Comparison of ENCODE assay signal across 8 cellular contexts in genomic region chr13:71864981-71865857, GRCh38. TPM values are rescaled to one million over a fixed set of nuclear protein-coding genes. Genes with fewer than 3 reads are reported as not detected.
DNase-seq lines count a peak whose midpoint lies in the region; ATAC-seq and TF ChIP-seq lines count a peak whose summit lies in the region.

No MANE protein-coding gene starts in this region.

- no peaks in the 10 kb centered on the region for H3K4me1 ChIP-seq in CD4-positive, alpha-beta memory T cell (ENCODE audit: insufficient read depth, low read length)
- no peaks in the 10 kb centered on the region for H3K4me1 ChIP-seq in iPS DF 6.9 (ENCODE audit: control insufficient read depth, insufficient read depth, low read length)
- peaks cover 0 to 14% of the 10 kb centered on the region in 2 donors for H3K4me1 ChIP-seq in gastrocnemius medialis

- peaks cover 13% of the 10 kb centered on the region for H3K27me3 ChIP-seq in CD4-positive, alpha-beta memory T cell (ENCODE audit: insufficient read depth, low read length)
- H3K27me3 ChIP-seq in iPS DF 6.9 (ENCODE audit: control insufficient read depth, insufficient read depth, low read length): peaks cover 14% of the 10 kb centered on the region
- H3K27me3 ChIP-seq in gastrocnemius medialis: peaks cover 10 to 45% (median 28%) of the 10 kb centered on the region in 3 donors

- no peak for ATAC-seq in activated naive CD8-positive, alpha-beta T cell treated with anti-CD3 and anti-CD28 coated beads, Interleukin-2, amount 10 ng/mL, durations not matched to agents 7 days and 5 days (ENCODE audit: low read depth)
- ATAC-seq in gastrocnemius medialis (no peak), HG03039 (IDR thresholded peaks at IDR 0.05; ENCODE audit: unreplicated experiment) (no peak)

- H3K36me3 ChIP-seq in CD4-positive, alpha-beta memory T cell (ENCODE audit: insufficient read depth, low read length): no peaks in the 10 kb centered on the region
- H3K36me3 ChIP-seq in iPS DF 6.9 (ENCODE audit: control insufficient read depth, insufficient read depth, low read length) (no peaks in the 10 kb centered on the region), gastrocnemius medialis (no peaks in the 10 kb centered on the region)

- no peaks in the 10 kb centered on the region for H3K36me3 Mint-ChIP-seq in CD4-positive, alpha-beta memory T cell
- peaks cover 4% of the 10 kb centered on the region for H3K36me3 Mint-ChIP-seq in activated naive CD8-positive, alpha-beta T cell treated with anti-CD3 and anti-CD28 coated beads, Interleukin-2, amount 10 ng/mL, durations not matched to agents 7 days and 5 days

- no peaks in the 10 kb centered on the region for H3K9me3 ChIP-seq in CD4-positive, alpha-beta memory T cell (ENCODE audit: control insufficient read depth in 1 of 2, low read length in 2 of 2)
- H3K9me3 ChIP-seq in iPS DF 6.9 (ENCODE audit: control insufficient read depth, insufficient read depth, low read length) (no peaks in the 10 kb centered on the region), gastrocnemius medialis (no peaks in the 10 kb centered on the region)

- intact Hi-C loops in CD4-positive, alpha-beta memory T cell (cut with micrococcal nuclease): no loop called here
- intact Hi-C loops in gastrocnemius medialis (cut with DNase I; ENCODE audit: low total_unique reads): no loop called here

- CTCF ChIA-PET in CD4-positive, alpha-beta memory T cell (lab: Charles Lee; ENCODE audit: partially characterized antibody): interaction anchor here (0.7 kb wide), 1 partner anchor 134 kb away, joined by 3 read pairs; no protein-coding TSS in a partner anchor

- WGBS in iPS DF 6.9 (ENCODE audit: insufficient coverage, insufficient read length): no CpG with 5 or more reads among the region's 86 CpGs

- peak overlapping the region; percentile 43 to 76 (median 66) for H3K4me3 Mint-ChIP-seq in CD4-positive, alpha-beta memory T cell
- H3K4me3 Mint-ChIP-seq in activated naive CD8-positive, alpha-beta T cell treated with anti-CD3 and anti-CD28 coated beads, Interleukin-2, amount 10 ng/mL, durations not matched to agents 7 days and 5 days: peak overlapping the region; percentile 82

- H3K4me3 ChIP-seq in CD4-positive, alpha-beta memory T cell (ENCODE audit: low read length in 2 of 2): no peak overlapping the region
- H3K4me3 ChIP-seq in iPS DF 6.9 (ENCODE audit: low read length) (peak overlapping the region; percentile 53; the same call in 1 of the 2 replicates), gastrocnemius medialis (peak overlapping the region; percentile 62 to 67 (median 65))

- H3K9me3 Mint-ChIP-seq in CD4-positive, alpha-beta memory T cell: peaks cover 0 to 12% (median 3%) of the 10 kb centered on the region in 8 donors
- no peaks in the 10 kb centered on the region for H3K9me3 Mint-ChIP-seq in activated naive CD8-positive, alpha-beta T cell treated with anti-CD3 and anti-CD28 coated beads, Interleukin-2, amount 10 ng/mL, durations not matched to agents 7 days and 5 days

- no peak for TF ChIP-seq CTCF in gastrocnemius medialis (IDR thresholded peaks at IDR 0.05 in 4 of 5, conservative IDR thresholded peaks at IDR 0.05 in 1 of 5)

- H3K27ac Mint-ChIP-seq in CD4-positive, alpha-beta memory T cell: peak overlapping the region in 1 of 7 donors; percentile 47
- H3K27ac Mint-ChIP-seq in activated naive CD8-positive, alpha-beta T cell treated with anti-CD3 and anti-CD28 coated beads, Interleukin-2, amount 10 ng/mL, durations not matched to agents 7 days and 5 days: no peak overlapping the region

- no peak overlapping the region for H3K27ac ChIP-seq in CD4-positive, alpha-beta memory T cell (ENCODE audit: low read depth, low read length)
- H3K27ac ChIP-seq in iPS DF 6.9 (ENCODE audit: low read length) (no peak overlapping the region), gastrocnemius medialis (peak overlapping the region; percentile 65 to 74 (median 70))

- DNase-seq in CD4-positive, alpha-beta memory T cell: no peak
- DNase-seq in Kasumi-1 (lab: John Stamatoyannopoulos, UW) (peak; percentile 51 to 53), iPS DF 6.9 (ENCODE audit: low read depth, low spot score) (no peak), gastrocnemius medialis (no peak), cerebellum (ENCODE audit: low spot score) (no peak), NK-92 (lab: John Stamatoyannopoulos, UW; ENCODE audit: unreplicated experiment) (no peak)
- DNase-seq in activated naive CD8-positive, alpha-beta T cell treated with anti-CD3 and anti-CD28 coated beads, Interleukin-2, amount 10 ng/mL, durations not matched to agents 7 days and 5 days: peak; percentile 31

- peaks cover 25 to 32% of the 10 kb centered on the region in 2 donors for H3K27me3 Mint-ChIP-seq in CD4-positive, alpha-beta memory T cell
- peaks cover 70% of the 10 kb centered on the region for H3K27me3 Mint-ChIP-seq in activated naive CD8-positive, alpha-beta T cell treated with anti-CD3 and anti-CD28 coated beads, Interleukin-2, amount 10 ng/mL, durations not matched to agents 7 days and 5 days

- in situ Hi-C loops in gastrocnemius medialis (cut with MboI; ENCODE audit: low sequenced_read_pairs in 4 of 4): no loop called here

- TF ChIP-seq POLR2A in gastrocnemius medialis (IDR thresholded peaks at IDR 0.05): no peak

- H3K4me1 Mint-ChIP-seq in CD4-positive, alpha-beta memory T cell: peaks cover 8 to 20% (median 13%) of the 10 kb centered on the region in 4 donors
- peaks cover 18% of the 10 kb centered on the region for H3K4me1 Mint-ChIP-seq in activated naive CD8-positive, alpha-beta T cell treated with anti-CD3 and anti-CD28 coated beads, Interleukin-2, amount 10 ng/mL, durations not matched to agents 7 days and 5 days

- POLR2A ChIA-PET in CD4-positive, alpha-beta memory T cell (lab: Charles Lee; ENCODE audit: partially characterized antibody): no interaction called here
- POLR2A ChIA-PET in activated naive CD8-positive, alpha-beta T cell treated with anti-CD3 and anti-CD28 coated beads, Interleukin-2, amount 10 ng/mL, durations not matched to agents 7 days and 5 days (lab: Charles Lee): no interaction called here

RNA-seq across cellular contexts. Expression of gene DACH1, which starts 1.8 kb away (rescaled TPM):
- not detected for total RNA-seq in CD4-positive, alpha-beta memory T cell
- polyA plus RNA-seq in CD4-positive, alpha-beta memory T cell: not detected
- total RNA-seq in activated naive CD8-positive, alpha-beta T cell treated with anti-CD3 and anti-CD28 coated beads, Interleukin-2, amount 10 ng/mL, durations not matched to agents 7 days and 5 days: not detected
- total RNA-seq in gastrocnemius medialis (1 to 10 TPM in 3 of 4 donors, under 1 TPM in 1; 0.98 to 1.6 (median 1.0) TPM), cerebellum (70.0 TPM)

Comparison
In these comparisons a context has a peak if more than half of its experiments do, and no peak if none do; other contexts are left out.
1. DNase-seq: peak in Kasumi-1 (2 of 2) and activated naive CD8-positive, alpha-beta T cell treated with anti-CD3 and anti-CD28 coated beads, Interleukin-2, amount 10 ng/mL, durations not matched to agents 7 days and 5 days (single experiment); none in CD4-positive, alpha-beta memory T cell (0 of 5), iPS DF 6.9 (single experiment), gastrocnemius medialis (0 of 2), cerebellum (single experiment) and NK-92 (single experiment).
2. H3K27ac ChIP-seq: peak in gastrocnemius medialis (4 of 4); none in CD4-positive, alpha-beta memory T cell (single experiment) and iPS DF 6.9 (single experiment).
3. H3K4me3 ChIP-seq: peak in iPS DF 6.9 (single experiment) and gastrocnemius medialis (4 of 4); none in CD4-positive, alpha-beta memory T cell (0 of 2).
4. RNA of gene DACH1, which starts 1.8 kb away (total RNA-seq): 70.0 TPM in cerebellum (single experiment); 0.98 to 1.6 TPM in gastrocnemius medialis, not detected in CD4-positive, alpha-beta memory T cell and not detected in activated naive CD8-positive, alpha-beta T cell treated with anti-CD3 and anti-CD28 coated beads, Interleukin-2, amount 10 ng/mL, durations not matched to agents 7 days and 5 days; every median in the first group is over 10 times any median in the second.